8 cellular contexts compared by ENCODE assay signal in the genomic region with DNA sequence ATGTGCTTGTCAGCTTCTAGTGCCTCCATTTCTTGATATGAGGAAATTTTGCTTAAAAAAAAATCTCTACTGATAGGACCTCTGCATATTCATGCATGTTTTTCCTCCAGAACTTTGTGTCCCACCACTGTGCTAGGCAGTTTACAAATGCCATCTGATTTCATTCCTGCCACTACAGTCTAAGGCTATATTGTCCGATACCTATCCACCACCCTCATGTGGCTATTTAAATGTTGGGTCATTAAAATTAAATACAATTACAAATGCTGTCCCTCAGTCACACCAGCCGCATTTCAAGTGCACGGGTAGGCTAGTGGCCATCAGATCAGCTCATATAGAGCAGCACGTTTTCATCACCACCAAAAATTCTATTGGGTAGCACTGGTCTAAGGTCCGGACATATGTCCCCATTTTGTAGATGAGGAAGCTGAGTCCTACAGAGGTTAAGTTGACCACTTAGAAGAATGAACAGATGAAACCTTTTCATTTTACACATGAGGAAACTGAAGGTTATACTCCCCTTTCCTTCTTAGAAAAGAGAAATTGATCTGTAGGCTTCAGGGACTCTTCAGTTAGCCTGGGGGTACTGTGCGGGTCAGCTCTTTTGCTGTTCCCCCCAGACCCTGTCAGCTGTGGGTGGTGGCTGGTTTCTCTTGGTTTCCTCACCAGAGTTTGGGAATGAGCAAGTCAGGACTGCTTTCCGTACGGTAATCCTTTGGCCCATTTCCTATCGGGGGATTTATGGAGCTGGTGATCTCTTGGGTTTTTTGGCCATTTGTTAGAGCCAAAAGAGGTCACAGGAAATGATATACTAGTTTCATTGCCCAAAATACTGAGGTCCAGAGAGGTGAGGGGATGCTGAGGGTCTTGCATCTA. TPM values are rescaled to one million over a fixed set of nuclear protein-coding genes. Genes with fewer than 3 reads are reported as not detected.
DNase-seq lines count a peak whose midpoint lies in the region; ATAC-seq and TF ChIP-seq lines count a peak whose summit lies in the region.

No MANE protein-coding gene starts in this region.

- peaks cover 95% of the 10 kb centered on the region for H3K4me1 Mint-ChIP-seq in activated naive CD4-positive, alpha-beta T cell treated with anti-CD3 and anti-CD28 coated beads, Interleukin-2, amount 10 ng/mL, durations not matched to agents 7 days and 5 days
- H3K4me1 Mint-ChIP-seq in MCF 10A (ENCODE audit: insufficient read depth, unreplicated experiment), result peaks cover 66% of the 10 kb centered on the region

- H3K36me3 ChIP-seq in mucosa of stomach (ENCODE audit: control insufficient read depth, insufficient read depth, low read length) (no peaks in the 10 kb centered on the region), tibial artery (no peaks in the 10 kb centered on the region), WERI-Rb-1 (no peaks in the 10 kb centered on the region)

- H3K4me3 Mint-ChIP-seq in activated naive CD4-positive, alpha-beta T cell treated with anti-CD3 and anti-CD28 coated beads, Interleukin-2, amount 10 ng/mL, durations not matched to agents 7 days and 5 days, result no peak overlapping the region
- H3K4me3 Mint-ChIP-seq in MCF 10A (ENCODE audit: unreplicated experiment), result peak overlapping the region; percentile 55

- ATAC-seq in GM19023 (IDR thresholded peaks at IDR 0.05; ENCODE audit: unreplicated experiment), result no peak
- ATAC-seq in GM19467 (IDR thresholded peaks at IDR 0.05; ENCODE audit: unreplicated experiment), result no peak

- no peak overlapping the region for H3K4me3 ChIP-seq in mucosa of stomach (ENCODE audit: low read length)
- H3K4me3 ChIP-seq in tibial artery, result peak overlapping the region in 1 of 2 donors; percentile 32
- H3K4me3 ChIP-seq in WERI-Rb-1 (ENCODE audit: low read depth, low read length), result no peak overlapping the region

- no TSS peak for BruUV-seq in MCF 10A (replicated peaks; lab: Mats Ljungman, UMichigan)

- H3K27me3 ChIP-seq in mucosa of stomach (ENCODE audit: control insufficient read depth, insufficient read depth, low read length), result no peaks in the 10 kb centered on the region
- H3K27me3 ChIP-seq in tibial artery, result no peaks in the 10 kb centered on the region
- no peaks in the 10 kb centered on the region for H3K27me3 ChIP-seq in WERI-Rb-1 (ENCODE audit: insufficient read depth, low read depth, severe bottlenecking)

- H3K9ac ChIP-seq in mucosa of stomach (ENCODE audit: low read length), result peak overlapping the region; percentile 23

- intact Hi-C loops in MCF 10A (cut with micrococcal nuclease) (no loop called here), tibial artery (cut with DNase I; ENCODE audit: low total_unique reads) (no loop called here)

- H3K27me3 Mint-ChIP-seq in activated naive CD4-positive, alpha-beta T cell treated with anti-CD3 and anti-CD28 coated beads, Interleukin-2, amount 10 ng/mL, durations not matched to agents 7 days and 5 days, result no peaks in the 10 kb centered on the region
- no peaks in the 10 kb centered on the region for H3K27me3 Mint-ChIP-seq in MCF 10A (ENCODE audit: insufficient read depth, unreplicated experiment)

- H3K9me3 Mint-ChIP-seq in activated naive CD4-positive, alpha-beta T cell treated with anti-CD3 and anti-CD28 coated beads, Interleukin-2, amount 10 ng/mL, durations not matched to agents 7 days and 5 days, result no peaks in the 10 kb centered on the region
- no peaks in the 10 kb centered on the region for H3K9me3 Mint-ChIP-seq in MCF 10A (ENCODE audit: unreplicated experiment)

- no peak for DNase-seq in activated naive CD4-positive, alpha-beta T cell treated with anti-CD3 and anti-CD28 coated beads, Interleukin-2, amount 10 ng/mL, durations not matched to agents 7 days and 5 days
- DNase-seq in activated naive CD4-positive, alpha-beta T cell (lab: John Stamatoyannopoulos, UW), result no peak
- DNase-seq in MCF 10A (ENCODE audit: unreplicated experiment), result no peak
- peak in 1 of 2 donors; percentile 53 for DNase-seq in tibial artery
- DNase-seq in WERI-Rb-1, result no peak

- peaks cover 44% of the 10 kb centered on the region for H3K36me3 Mint-ChIP-seq in activated naive CD4-positive, alpha-beta T cell treated with anti-CD3 and anti-CD28 coated beads, Interleukin-2, amount 10 ng/mL, durations not matched to agents 7 days and 5 days
- peaks cover 14% of the 10 kb centered on the region for H3K36me3 Mint-ChIP-seq in MCF 10A (ENCODE audit: insufficient read depth, unreplicated experiment)

- peak overlapping the region; percentile 84 for H3K27ac Mint-ChIP-seq in activated naive CD4-positive, alpha-beta T cell treated with anti-CD3 and anti-CD28 coated beads, Interleukin-2, amount 10 ng/mL, durations not matched to agents 7 days and 5 days
- H3K27ac Mint-ChIP-seq in MCF 10A (ENCODE audit: low read depth, unreplicated experiment), result peak overlapping the region; percentile 97

- POLR2A ChIA-PET in MCF 10A (lab: Yijun Ruan, JAX), result interaction anchor here (1.0 to 7.9 kb wide), 9 partner anchors 12 to 97 kb away, joined by 3 to 63 read pairs (median 4); no protein-coding TSS in a partner anchor

- peaks cover 85% of the 10 kb centered on the region for H3K4me1 ChIP-seq in mucosa of stomach (ENCODE audit: control insufficient read depth, insufficient read depth, low read length)
- H3K4me1 ChIP-seq in tibial artery, result peaks cover 0 to 82% (median 66%) of the 10 kb centered on the region in 4 donors

- H3K9me3 ChIP-seq in mucosa of stomach (ENCODE audit: control insufficient read depth, low read length), result no peaks in the 10 kb centered on the region
- no peaks in the 10 kb centered on the region for H3K9me3 ChIP-seq in tibial artery
- no peaks in the 10 kb centered on the region for H3K9me3 ChIP-seq in WERI-Rb-1 (ENCODE audit: severe bottlenecking)

- H3K27ac ChIP-seq in tibial artery (peak overlapping the region; percentile 66 to 74), WERI-Rb-1 (no peak overlapping the region)

- CTCF ChIA-PET in activated naive CD4-positive, alpha-beta T cell treated with anti-CD3 and anti-CD28 coated beads, Interleukin-2, amount 10 ng/mL, durations not matched to agents 7 days and 5 days (lab: Charles Lee), result interaction anchor here (0.5 to 1.1 kb wide), 2 partner anchors 13 kb away, joined by 3 to 5 read pairs; no protein-coding TSS in a partner anchor
- CTCF ChIA-PET in MCF 10A (lab: Yijun Ruan, JAX), result interaction anchor here (0.6 kb wide), 1 partner anchor 300 kb away, joined by 3 read pairs; no protein-coding TSS in a partner anchor

- no peak for TF ChIP-seq CTCF in MCF 10A (IDR thresholded peaks at IDR 0.05; ENCODE audit: unreplicated experiment)
- no peak for TF ChIP-seq CTCF in tibial artery (IDR thresholded peaks at IDR 0.05)
- no peak for TF ChIP-seq CTCF in WERI-Rb-1 (IDR thresholded peaks at IDR 0.05; ENCODE audit: low read depth, low read length)

RNA-seq across cellular contexts. Expression of a gene that starts 56.6 kb away (rescaled TPM):
- 19.9 and 26.1 TPM in 2 replicates for total RNA-seq in MCF 10A (2022)
